11 cellular contexts compared by ENCODE assay signal in genomic region chrX:40184968-40185367, GRCh38.
"Had no signal": no experiment of that assay in that cellular context is flagged by ENCODE, and none has a peak within 500 bp of the region (broad histone marks: within the 10 kb centered on the region; RNA-seq: fewer than 3 reads in every experiment).

No MANE protein-coding gene starts in this region.

- H3K27ac Mint-ChIP-seq: GM23338, H9, HFFc6 had no signal

- H3K9ac ChIP-seq: GM23248 had no signal

- H3K27ac ChIP-seq: GM23248 had no signal

- ATAC-seq: GM23338, HCT116 had no signal

- H3K36me3 ChIP-seq: HAP-1 had no signal

- H2AFZ ChIP-seq: GM23248, GM23338 had no signal

- DNase-seq: GM23248, GOT3, H7, H9, HCEC 1CT, HFFc6 had no signal

- H3K4me3 Mint-ChIP-seq: GM23338, H9, HFFc6 had no signal

- H3K4me3 ChIP-seq: GM23248, GM23338, HAP-1 had no signal

- FAIRE-seq: H1, H54 had no signal

- H3K9me3 ChIP-seq: HAP-1 had no signal

- H3K4me2 ChIP-seq: GM23338 had no signal
